ENCODE assay signal across 8 cellular contexts in the genomic region with DNA sequence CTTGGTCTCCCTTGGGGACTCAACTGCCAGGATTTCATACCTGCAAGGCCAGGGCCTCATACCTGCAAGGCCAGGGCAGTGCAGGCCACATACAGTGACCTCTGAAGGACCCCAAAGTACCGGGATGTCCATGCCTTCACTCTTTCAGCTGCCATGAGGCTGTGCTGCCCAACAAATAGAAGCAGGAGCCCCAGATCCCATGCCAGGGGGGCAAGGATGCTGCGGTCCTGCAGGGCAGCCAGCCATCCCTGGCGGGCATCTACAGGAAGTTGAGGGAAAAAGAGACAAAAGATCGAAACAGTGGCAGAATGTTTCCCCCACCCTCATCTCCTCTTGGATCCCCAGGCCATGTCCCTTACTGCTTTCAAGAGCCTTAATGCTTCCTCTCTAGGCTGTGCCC. TPM values are rescaled to one million over a fixed set of nuclear protein-coding genes. Genes with fewer than 3 reads are reported as not detected.
DNase-seq lines count a peak whose midpoint lies in the region; ATAC-seq and TF ChIP-seq lines count a peak whose summit lies in the region.

No MANE protein-coding gene starts in this region.

- peaks cover 48 to 59% of the 10 kb centered on the region in 2 donors for H3K4me1 Mint-ChIP-seq in natural killer cell

- ATAC-seq in natural killer cell (no peak), HG02938 (IDR thresholded peaks at IDR 0.05; ENCODE audit: unreplicated experiment) (no peak)

- H3K9me3 ChIP-seq in KOPT-K1 (ENCODE audit: insufficient read depth, low read length, poor library complexity, severe bottlenecking) = no peaks in the 10 kb centered on the region

- H3K27ac ChIP-seq in KOPT-K1 (ENCODE audit: low read depth, low read length, poor library complexity, severe bottlenecking) (peak overlapping the region; percentile 85), coronary artery (peak overlapping the region; percentile 95 to 100)

- DNase-seq in AG09309 (ENCODE audit: low read depth) = no peak
- no peak for DNase-seq in coronary artery (ENCODE audit: low spot score)
- no peak for DNase-seq in natural killer cell
- no peak for DNase-seq in DMS79 (lab: John Stamatoyannopoulos, UW)
- no peak for DNase-seq in NCI-H82 (lab: John Stamatoyannopoulos, UW)
- DNase-seq in cerebellar cortex (ENCODE audit: low spot score) = no peak

- H3K27me3 Mint-ChIP-seq in natural killer cell (ENCODE audit: low read depth in 2 of 2) = no peaks in the 10 kb centered on the region

- peak overlapping the region; percentile 91 to 98 for H3K27ac Mint-ChIP-seq in natural killer cell

- TF ChIP-seq CTCF in AG09309 (IDR thresholded peaks at IDR 0.05; ENCODE audit: control insufficient read depth, insufficient read depth, low read depth, low read length, missing control alignments) (no peak), coronary artery (IDR thresholded peaks at IDR 0.05) (no peak), natural killer cell (IDR thresholded peaks at IDR 0.05) (no peak)

- intact Hi-C loops in natural killer cell (cut with micrococcal nuclease) = no loop called here

- H3K9me3 Mint-ChIP-seq in natural killer cell = no peaks in the 10 kb centered on the region

- H3K36me3 Mint-ChIP-seq in natural killer cell = peaks cover 4% of the 10 kb centered on the region

- H3K36me3 ChIP-seq in KOPT-K1 (ENCODE audit: insufficient read depth, low read length) = 0 out of 2 replicates have a peak, but pooled peaks cover 6% of the 10 kb centered on the region

- H3K4me3 ChIP-seq in AG09309 (ENCODE audit: control insufficient read depth, low read depth, low read length) (peak overlapping the region; percentile 83), coronary artery (peak overlapping the region; percentile 81)

- H3K4me3 Mint-ChIP-seq in natural killer cell = peak overlapping the region; percentile 79

RNA-seq across cellular contexts. Expression of gene NRM, which starts 0.8 kb away (rescaled TPM):
- 1 to 10 TPM; 7.4 to 8.9 (median 8.7) TPM for total RNA-seq in natural killer cell

RNA-seq across cellular contexts. Expression of gene PPP1R18, which starts 3.5 kb away (rescaled TPM):
- 100 to 1,000 TPM; 183 to 260 (median 219) TPM for total RNA-seq in natural killer cell

RNA-seq across cellular contexts. Expression of gene DHX16, which starts 17.2 kb away (rescaled TPM):
- 10 to 100 TPM; 27.3 to 35.7 (median 27.7) TPM for total RNA-seq in natural killer cell

RNA-seq across cellular contexts. Expression of gene MDC1, which starts 27.1 kb away (rescaled TPM):
- total RNA-seq in natural killer cell = 10 to 100 TPM; 61.2 to 77.0 (median 64.5) TPM

RNA-seq across cellular contexts. Expression of gene TUBB, which starts 30.2 kb away (rescaled TPM):
- total RNA-seq in natural killer cell = 100 to 1,000 TPM; 121 to 168 (median 127) TPM
